Comparison of ENCODE assay signal across 8 cellular contexts in genomic region chr2:115165529-115166109, GRCh38.
DNase-seq lines count a peak whose midpoint lies in the region; ATAC-seq lines count a peak whose summit lies in the region.

No MANE protein-coding gene starts in this region.

- H3K79me1 ChIP-seq in mesendoderm (ENCODE audit: low read length), result no peaks in the 10 kb centered on the region

- H3K18ac ChIP-seq in mesendoderm (ENCODE audit: low read length), result no peak overlapping the region

- no peak for ATAC-seq in HG03280 (IDR thresholded peaks at IDR 0.05; ENCODE audit: unreplicated experiment)

- H3K23ac ChIP-seq in mesendoderm (ENCODE audit: low read length), result no peak overlapping the region

- no peak overlapping the region for H3K9ac ChIP-seq in mesendoderm (ENCODE audit: low read length)

- no peak overlapping the region for H3K4ac ChIP-seq in mesendoderm (ENCODE audit: low read depth, low read length)

- no peak overlapping the region for H4K8ac ChIP-seq in mesendoderm (ENCODE audit: low read depth, low read length)

- no peak overlapping the region for H3K56ac ChIP-seq in mesendoderm (ENCODE audit: low read length)

- no CpG with 5 or more reads among the region's 6 CpGs for WGBS in mesendoderm (ENCODE audit: extremely low coverage, insufficient coverage, low lambda C conversion rate)

- no peak overlapping the region for H3K4me2 ChIP-seq in mesendoderm (ENCODE audit: low read length)

- H3K79me2 ChIP-seq in mesendoderm (ENCODE audit: control insufficient read depth, insufficient read depth, low read length), result no peaks in the 10 kb centered on the region

- no peak overlapping the region for H4K5ac ChIP-seq in mesendoderm (ENCODE audit: low read length)

- H3K27me3 ChIP-seq in mesendoderm (ENCODE audit: insufficient read depth, low read length, poor library complexity), result peaks cover 8% of the 10 kb centered on the region

- no peak overlapping the region for H2AK5ac ChIP-seq in mesendoderm (ENCODE audit: low read length)

- no peaks in the 10 kb centered on the region for H3K36me3 ChIP-seq in mesendoderm (ENCODE audit: control insufficient read depth, insufficient read depth, low read length)

- H3K27ac ChIP-seq in mesendoderm (ENCODE audit: low read depth, low read length), result no peak overlapping the region

- no peak overlapping the region for H3K4me3 ChIP-seq in mesendoderm (ENCODE audit: low read length)

- H3K4me1 ChIP-seq in mesendoderm (ENCODE audit: control insufficient read depth, low read depth, low read length), result no peaks in the 10 kb centered on the region

- peak; percentile 5 for DNase-seq in stimulated activated CD4-positive, alpha-beta T cell treated with anti-CD3 and anti-CD28 coated beads, Interleukin-15, amount 100 ng/mL, for 24 hours
- DNase-seq in stimulated activated CD4-positive, alpha-beta T cell treated with anti-CD3 and anti-CD28 coated beads, Interleukin-4, amount 100 ng/mL, for 4 hours, result no peak
- DNase-seq in NCI-H1694 treated with DMSO at 0.1 percent for 48 hours (lab: John Stamatoyannopoulos, UW) (peak; percentile 79), astrocyte of the hippocampus (ENCODE audit: low read depth, low spot score) (peak; percentile 57), mesendoderm (peak; percentile 57), 8988T (no peak), NCI-H345 (lab: John Stamatoyannopoulos, UW) (no peak)

- no peak overlapping the region for H2BK120ac ChIP-seq in mesendoderm (ENCODE audit: low read depth, low read length)

- no peak overlapping the region for H2BK5ac ChIP-seq in mesendoderm (ENCODE audit: low read length)

- H2BK15ac ChIP-seq in mesendoderm (replicated peaks; ENCODE audit: low read depth), result no peak overlapping the region

Comparison
In these comparisons a context has a peak if more than half of its experiments do, and no peak if none do; other contexts are left out.
1. DNase-seq: peak in stimulated activated CD4-positive, alpha-beta T cell treated with anti-CD3 and anti-CD28 coated beads, Interleukin-15, amount 100 ng/mL, for 24 hours (single experiment), NCI-H1694 treated with DMSO at 0.1 percent for 48 hours (single experiment), astrocyte of the hippocampus (single experiment) and mesendoderm (single experiment); none in stimulated activated CD4-positive, alpha-beta T cell treated with anti-CD3 and anti-CD28 coated beads, Interleukin-4, amount 100 ng/mL, for 4 hours (0 of 2), 8988T (single experiment) and NCI-H345 (single experiment).